In genomic region chrX:53639257-53639656, GRCh38 we compare ENCODE assay signal across 31 cellular contexts.
"Had no signal": no experiment of that assay in that cellular context is flagged by ENCODE, and none has a peak within 500 bp of the region (broad histone marks: within the 10 kb centered on the region; RNA-seq: fewer than 3 reads in every experiment).

No MANE protein-coding gene starts in this region.

- H3K4me1 Mint-ChIP-seq: nephron progenitor cell; neural crest cell; stimulated activated memory B cell treated with anti-CD40 and anti-IgM and Interleukin-4, amounts not matched to agents 10 μg/mL and 1 μg/mL and 100 μg/mL, for 72 hours; stimulated activated naive CD8-positive, alpha-beta T cell treated with anti-CD3 and anti-CD28 coated beads, Interleukin-15, amount 100 ng/mL, for 72 hours had no signal

- H3K4me1 ChIP-seq: parathyroid adenoma, psoas muscle, right lobe of liver, sigmoid colon, suprapubic skin, testis, tibial artery, upper lobe of left lung, vagina had no signal

- DNase-seq: naive thymus-derived CD8-positive, alpha-beta T cell; nephron progenitor cell; nucleus accumbens; posterior cingulate gyrus; psoas muscle; right cardiac atrium; right lobe of liver; sigmoid colon; small intestine; stimulated activated CD4-positive, alpha-beta T cell treated with anti-CD3 and anti-CD28 coated beads, Interleukin-15, amount 100 ng/mL, for 24 hours; stimulated activated CD4-positive, alpha-beta T cell treated with anti-CD3 and anti-CD28 coated beads, Interleukin-2, amount 100 ng/mL, for 24 hours; stimulated activated CD4-positive, alpha-beta T cell treated with anti-CD3 and anti-CD28 coated beads, Interleukin-2, amount 100 ng/mL, for 48 hours; stimulated activated CD4-positive, alpha-beta T cell treated with anti-CD3 and anti-CD28 coated beads, Interleukin-4, amount 100 ng/mL, for 24 hours; stimulated activated CD8-positive, alpha-beta memory T cell treated with anti-CD3 and anti-CD28 coated beads, Interleukin-4, amount 100 ng/mL, for 48 hours; stimulated activated naive CD4-positive, alpha-beta T cell; stimulated activated naive CD8-positive, alpha-beta T cell treated with anti-CD3 and anti-CD28 coated beads, Interleukin-15, amount 100 ng/mL, for 72 hours; stimulated activated naive CD8-positive, alpha-beta T cell treated with anti-CD3 and anti-CD28 coated beads, Interleukin-15, Interleukin-2, amounts not matched to agents 100 U/mL and 50 U/mL, for 24 hours; substantia nigra; testis; tibial artery; trophoblast cell; upper lobe of left lung had no signal

- H3K4me3 Mint-ChIP-seq: naive thymus-derived CD8-positive, alpha-beta T cell; natural killer cell treated with Interleukin-12 subunit alpha and Interleukin-12 subunit beta and Interleukin-15 and Interleukin-18, amount 100 ng/mL, for 72 hours; nephron progenitor cell; neural crest cell; stimulated activated memory B cell treated with anti-CD40 and anti-IgM and Interleukin-4, amounts not matched to agents 10 μg/mL and 1 μg/mL and 100 μg/mL, for 72 hours; stimulated activated naive CD8-positive, alpha-beta T cell treated with anti-CD3 and anti-CD28 coated beads, Interleukin-15, amount 100 ng/mL, for 72 hours had no signal

- H2AFZ ChIP-seq: parathyroid adenoma had no signal

- H3K27me3 ChIP-seq: neutrophil, right lobe of liver, sigmoid colon, suprapubic skin, testis, tibial artery, upper lobe of left lung, vagina had no signal

- FAIRE-seq: small intestine, urothelium cell line had no signal

- H3K27ac Mint-ChIP-seq: naive thymus-derived CD8-positive, alpha-beta T cell; natural killer cell treated with Interleukin-12 subunit alpha and Interleukin-12 subunit beta and Interleukin-15 and Interleukin-18, amount 100 ng/mL, for 72 hours; nephron progenitor cell; progenitor cell of endocrine pancreas; stimulated activated memory B cell treated with anti-CD40 and anti-IgM and Interleukin-4, amounts not matched to agents 10 μg/mL and 1 μg/mL and 100 μg/mL, for 72 hours; stimulated activated naive CD8-positive, alpha-beta T cell treated with anti-CD3 and anti-CD28 coated beads, Interleukin-15, amount 100 ng/mL, for 72 hours had no signal

- H3K9ac ChIP-seq: parathyroid adenoma had no signal

- H3K9me3 Mint-ChIP-seq: naive thymus-derived CD8-positive, alpha-beta T cell; natural killer cell treated with Interleukin-12 subunit alpha and Interleukin-12 subunit beta and Interleukin-15 and Interleukin-18, amount 100 ng/mL, for 72 hours; neural crest cell; stimulated activated memory B cell treated with anti-CD40 and anti-IgM and Interleukin-4, amounts not matched to agents 10 μg/mL and 1 μg/mL and 100 μg/mL, for 72 hours; stimulated activated naive CD8-positive, alpha-beta T cell treated with anti-CD3 and anti-CD28 coated beads, Interleukin-15, amount 100 ng/mL, for 72 hours had no signal

- H3K27ac ChIP-seq: neutrophil, parathyroid adenoma, psoas muscle, right lobe of liver, sigmoid colon, suprapubic skin, testis, tibial artery, upper lobe of left lung, vagina had no signal

- H3K27me3 Mint-ChIP-seq: naive thymus-derived CD8-positive, alpha-beta T cell; natural killer cell treated with Interleukin-12 subunit alpha and Interleukin-12 subunit beta and Interleukin-15 and Interleukin-18, amount 100 ng/mL, for 72 hours; progenitor cell of endocrine pancreas; stimulated activated memory B cell treated with anti-CD40 and anti-IgM and Interleukin-4, amounts not matched to agents 10 μg/mL and 1 μg/mL and 100 μg/mL, for 72 hours; stimulated activated naive CD8-positive, alpha-beta T cell treated with anti-CD3 and anti-CD28 coated beads, Interleukin-15, amount 100 ng/mL, for 72 hours had no signal

- H3K9me3 ChIP-seq: neutrophil, sigmoid colon, suprapubic skin, testis, tibial artery, upper lobe of left lung, vagina had no signal

- H3K4me3 ChIP-seq: psoas muscle, right lobe of liver, sigmoid colon, suprapubic skin, testis, tibial artery, upper lobe of left lung, vagina had no signal

- ATAC-seq: naive thymus-derived CD8-positive, alpha-beta T cell; natural killer cell treated with Interleukin-12 subunit alpha and Interleukin-12 subunit beta and Interleukin-15 and Interleukin-18, amount 100 ng/mL, for 72 hours; psoas muscle; right cardiac atrium; right lobe of liver; stimulated activated memory B cell treated with anti-CD40 and anti-IgM and Interleukin-4, amounts not matched to agents 10 μg/mL and 1 μg/mL and 100 μg/mL, for 72 hours; stimulated activated naive CD8-positive, alpha-beta T cell treated with anti-CD3 and anti-CD28 coated beads, Interleukin-15, amount 100 ng/mL, for 72 hours; stimulated activated naive CD8-positive, alpha-beta T cell treated with anti-CD3 and anti-CD28 coated beads, Interleukin-15, Interleukin-2, amounts not matched to agents 100 U/mL and 50 U/mL, for 24 hours had no signal
